ENCODE assay signal across 1 cellular context in the genomic region with DNA sequence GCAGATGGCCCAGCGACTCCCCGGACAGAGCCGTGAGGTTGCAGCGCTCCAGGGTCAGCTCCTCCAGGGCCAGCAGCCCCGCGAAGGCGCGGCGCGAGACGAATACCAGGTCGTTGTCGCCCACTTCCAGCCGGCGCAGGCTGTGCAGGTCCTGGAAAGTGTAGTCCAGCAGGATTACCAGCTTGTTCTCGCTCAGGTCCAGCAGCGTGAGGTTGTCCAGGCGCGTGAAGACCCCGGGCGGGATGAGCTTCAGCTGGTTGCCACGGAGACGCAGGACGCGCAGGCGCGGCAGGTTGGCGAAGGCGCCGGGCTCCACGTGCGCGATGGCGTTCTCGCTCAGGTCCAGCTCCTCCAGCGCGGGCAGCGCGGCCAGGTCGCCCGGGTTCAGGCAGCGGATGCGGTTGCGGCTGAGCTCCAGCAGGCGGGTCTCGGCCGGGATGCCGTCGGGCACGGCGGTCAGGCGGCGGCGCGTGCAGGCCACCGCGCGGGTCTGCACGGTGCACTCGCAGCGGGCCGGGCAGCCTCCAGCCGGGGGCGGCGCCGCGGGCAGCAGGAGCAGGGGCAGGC.
TF ChIP-seq lines count a peak whose summit lies in the region.

No MANE protein-coding gene starts in this region.

TF ChIP-seq in WTC11, 78 proteins besides CTCF, POLR2A, EP300 and RAD21 (continued from another document):
- TF ChIP-seq, protein P1, sequence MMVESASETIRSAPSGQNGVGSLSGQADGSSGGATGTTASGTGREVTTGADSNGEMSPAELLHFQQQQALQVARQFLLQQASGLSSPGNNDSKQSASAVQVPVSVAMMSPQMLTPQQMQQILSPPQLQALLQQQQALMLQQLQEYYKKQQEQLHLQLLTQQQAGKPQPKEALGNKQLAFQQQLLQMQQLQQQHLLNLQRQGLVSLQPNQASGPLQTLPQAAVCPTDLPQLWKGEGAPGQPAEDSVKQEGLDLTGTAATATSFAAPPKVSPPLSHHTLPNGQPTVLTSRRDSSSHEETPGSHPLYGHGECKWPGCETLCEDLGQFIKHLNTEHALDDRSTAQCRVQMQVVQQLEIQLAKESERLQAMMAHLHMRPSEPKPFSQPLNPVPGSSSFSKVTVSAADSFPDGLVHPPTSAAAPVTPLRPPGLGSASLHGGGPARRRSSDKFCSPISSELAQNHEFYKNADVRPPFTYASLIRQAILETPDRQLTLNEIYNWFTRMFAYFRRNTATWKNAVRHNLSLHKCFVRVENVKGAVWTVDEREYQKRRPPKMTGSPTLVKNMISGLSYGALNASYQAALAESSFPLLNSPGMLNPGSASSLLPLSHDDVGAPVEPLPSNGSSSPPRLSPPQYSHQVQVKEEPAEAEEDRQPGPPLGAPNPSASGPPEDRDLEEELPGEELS (CRISPR knock-in tag; IDR thresholded peaks at IDR 0.05), result peak; percentile 92
- TF ChIP-seq TP53 (CRISPR knock-in tag; IDR thresholded peaks at IDR 0.05) (peak; percentile 81; the same call in 1 of the 2 replicates), CBFB (CRISPR knock-in tag; IDR thresholded peaks at IDR 0.05; ENCODE audit: low read depth) (peak; percentile 34; the same call in 1 of the 2 replicates), MYBL2 (CRISPR knock-in tag; IDR thresholded peaks at IDR 0.05) (0 out of 2 replicates have a peak, but pooled peaks have one; percentile 20), RELA (CRISPR knock-in tag; IDR thresholded peaks at IDR 0.05; ENCODE audit: borderline replicate concordance) (0 out of 2 replicates have a peak, but pooled peaks have one; percentile 61)
- TF ChIP-seq, protein P2, sequence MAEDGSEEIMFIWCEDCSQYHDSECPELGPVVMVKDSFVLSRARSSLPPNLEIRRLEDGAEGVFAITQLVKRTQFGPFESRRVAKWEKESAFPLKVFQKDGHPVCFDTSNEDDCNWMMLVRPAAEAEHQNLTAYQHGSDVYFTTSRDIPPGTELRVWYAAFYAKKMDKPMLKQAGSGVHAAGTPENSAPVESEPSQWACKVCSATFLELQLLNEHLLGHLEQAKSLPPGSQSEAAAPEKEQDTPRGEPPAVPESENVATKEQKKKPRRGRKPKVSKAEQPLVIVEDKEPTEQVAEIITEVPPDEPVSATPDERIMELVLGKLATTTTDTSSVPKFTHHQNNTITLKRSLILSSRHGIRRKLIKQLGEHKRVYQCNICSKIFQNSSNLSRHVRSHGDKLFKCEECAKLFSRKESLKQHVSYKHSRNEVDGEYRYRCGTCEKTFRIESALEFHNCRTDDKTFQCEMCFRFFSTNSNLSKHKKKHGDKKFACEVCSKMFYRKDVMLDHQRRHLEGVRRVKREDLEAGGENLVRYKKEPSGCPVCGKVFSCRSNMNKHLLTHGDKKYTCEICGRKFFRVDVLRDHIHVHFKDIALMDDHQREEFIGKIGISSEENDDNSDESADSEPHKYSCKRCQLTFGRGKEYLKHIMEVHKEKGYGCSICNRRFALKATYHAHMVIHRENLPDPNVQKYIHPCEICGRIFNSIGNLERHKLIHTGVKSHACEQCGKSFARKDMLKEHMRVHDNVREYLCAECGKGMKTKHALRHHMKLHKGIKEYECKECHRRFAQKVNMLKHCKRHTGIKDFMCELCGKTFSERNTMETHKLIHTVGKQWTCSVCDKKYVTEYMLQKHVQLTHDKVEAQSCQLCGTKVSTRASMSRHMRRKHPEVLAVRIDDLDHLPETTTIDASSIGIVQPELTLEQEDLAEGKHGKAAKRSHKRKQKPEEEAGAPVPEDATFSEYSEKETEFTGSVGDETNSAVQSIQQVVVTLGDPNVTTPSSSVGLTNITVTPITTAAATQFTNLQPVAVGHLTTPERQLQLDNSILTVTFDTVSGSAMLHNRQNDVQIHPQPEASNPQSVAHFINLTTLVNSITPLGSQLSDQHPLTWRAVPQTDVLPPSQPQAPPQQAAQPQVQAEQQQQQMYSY (CRISPR knock-in tag; IDR thresholded peaks at IDR 0.05), result peak; percentile 45; the same call in 1 of the 2 replicates
